In genomic region chr3:129199366-129199765, GRCh38 we compare ENCODE assay signal across 18 cellular contexts. TPM values are rescaled to one million over a fixed set of nuclear protein-coding genes. Genes with fewer than 3 reads are reported as not detected.
DNase-seq lines count a peak whose midpoint lies in the region; ATAC-seq and TF ChIP-seq lines count a peak whose summit lies in the region.
"Had no signal": no experiment of that assay in that cellular context is flagged by ENCODE, and none has a peak within 500 bp of the region (broad histone marks: within the 10 kb centered on the region; RNA-seq: fewer than 3 reads in every experiment).

No MANE protein-coding gene starts in this region.

- in situ Hi-C loops in gastrocnemius medialis (cut with MboI; ENCODE audit: low sequenced_read_pairs in 4 of 4) = no loop called here

- no peaks in the 10 kb centered on the region for H3K4me1 Mint-ChIP-seq in T-helper 17 cell

- 95% methylated on average over 8 of the region's 8 CpGs for WGBS in hepatocyte (ENCODE audit: low lambda C conversion rate, missing lambda C conversion rate)

- TF ChIP-seq POLR2A in gastrocnemius medialis (IDR thresholded peaks at IDR 0.05) = no peak

- DNase-seq in right atrium auricular region (ENCODE audit: low spot score) (no peak), Right ventricle myocardium inferior (ENCODE audit: missing footprints) (no peak), T-helper 17 cell (no peak), left lobe of liver (ENCODE audit: low spot score) (peak; percentile 47), gastrocnemius medialis (no peak), islet precursor cell (no peak), posterior vena cava (ENCODE audit: low spot score) (no peak), hepatocyte (ENCODE audit: low spot score) (no peak)
- DNase-seq: CD4-positive, alpha-beta T cell; DMS153; DMS79 treated with DMSO at 0.1 percent for 48 hours; GF-D8; GM23248; IMR-90 had no signal

- H3K4me2 ChIP-seq in hepatocyte = no peak overlapping the region

- H3K4me3 ChIP-seq in right atrium auricular region = no peak overlapping the region
- H3K4me3 ChIP-seq in gastrocnemius medialis = no peak overlapping the region
- no peak overlapping the region for H3K4me3 ChIP-seq in hepatocyte
- H3K4me3 ChIP-seq: BLaER1 treated with 17β-estradiol and CSF1 and Interleukin-3, amounts not matched to agents 10 nM and 100 nM; GM23248; HAP-1; K562 had no signal

- no peaks in the 10 kb centered on the region for H3K9me2 ChIP-seq in hepatocyte (replicated peaks; ENCODE audit: insufficient read depth)

- intact Hi-C loops in Right ventricle myocardium inferior (cut with DNase I) = no loop called here
- intact Hi-C loops in gastrocnemius medialis (cut with DNase I; ENCODE audit: low total_unique reads) = no loop called here
- intact Hi-C loops in posterior vena cava (cut with DNase I) = no loop called here

- no peaks in the 10 kb centered on the region for H3K36me3 ChIP-seq in right atrium auricular region
- no peaks in the 10 kb centered on the region for H3K36me3 ChIP-seq in gastrocnemius medialis
- no peaks in the 10 kb centered on the region for H3K36me3 ChIP-seq in hepatocyte (replicated peaks; ENCODE audit: insufficient read depth, low read depth)
- H3K36me3 ChIP-seq: BLaER1 treated with 17β-estradiol and CSF1 and Interleukin-3, amounts not matched to agents 10 nM and 100 nM; HAP-1 had no signal

- H3K4me1 ChIP-seq in right atrium auricular region (peaks cover 0 to 36% of the 10 kb centered on the region in 2 donors), gastrocnemius medialis (peaks cover 35 to 41% of the 10 kb centered on the region in 2 donors), hepatocyte (ENCODE audit: insufficient read depth) (no peaks in the 10 kb centered on the region)
- H3K4me1 ChIP-seq: HAP-1 had no signal

- no peak for TF ChIP-seq CTCF in right atrium auricular region (IDR thresholded peaks at IDR 0.05)
- no peak for TF ChIP-seq CTCF in gastrocnemius medialis (IDR thresholded peaks at IDR 0.05 in 4 of 5, conservative IDR thresholded peaks at IDR 0.05 in 1 of 5)
- no peak for TF ChIP-seq CTCF in hepatocyte (IDR thresholded peaks at IDR 0.05; ENCODE audit: poor library complexity)

- H3K27ac Mint-ChIP-seq in T-helper 17 cell = peak overlapping the region; percentile 32
- H3K27ac Mint-ChIP-seq: B cell; CD4-positive, alpha-beta T cell had no signal

- H3K27me3 Mint-ChIP-seq in T-helper 17 cell = no peaks in the 10 kb centered on the region
- H3K27me3 Mint-ChIP-seq: B cell; CD4-positive, alpha-beta T cell had no signal

- no peak overlapping the region for H3K4me3 Mint-ChIP-seq in T-helper 17 cell
- H3K4me3 Mint-ChIP-seq: B cell; CD4-positive, alpha-beta T cell had no signal

- no peaks in the 10 kb centered on the region for H3K79me2 ChIP-seq in hepatocyte

- H3K9me3 ChIP-seq in right atrium auricular region (no peaks in the 10 kb centered on the region), T-helper 17 cell (ENCODE audit: control insufficient read depth, low read length, poor library complexity, severe bottlenecking) (no peaks in the 10 kb centered on the region), gastrocnemius medialis (no peaks in the 10 kb centered on the region), hepatocyte (ENCODE audit: low read depth) (no peaks in the 10 kb centered on the region)
- H3K9me3 ChIP-seq: BLaER1 treated with 17β-estradiol and CSF1 and Interleukin-3, amounts not matched to agents 10 nM and 100 nM; HAP-1 had no signal

- no peaks in the 10 kb centered on the region for H3K27me3 ChIP-seq in right atrium auricular region
- H3K27me3 ChIP-seq in gastrocnemius medialis = no peaks in the 10 kb centered on the region
- H3K27me3 ChIP-seq in hepatocyte = no peaks in the 10 kb centered on the region
- H3K27me3 ChIP-seq: BLaER1 treated with 17β-estradiol and CSF1 and Interleukin-3, amounts not matched to agents 10 nM and 100 nM had no signal

- peak overlapping the region; percentile 17 to 89 for H3K27ac ChIP-seq in right atrium auricular region
- peak overlapping the region; percentile 86 to 90 (median 88) for H3K27ac ChIP-seq in gastrocnemius medialis
- H3K27ac ChIP-seq in hepatocyte = no peak overlapping the region
- H3K27ac ChIP-seq: BLaER1 treated with 17β-estradiol and CSF1 and Interleukin-3, amounts not matched to agents 10 nM and 100 nM; GM23248 had no signal

- ATAC-seq in Right ventricle myocardium inferior = no peak
- no peak for ATAC-seq in T-helper 17 cell
- no peak for ATAC-seq in left lobe of liver
- no peak for ATAC-seq in gastrocnemius medialis
- ATAC-seq: K562 had no signal

- no peaks in the 10 kb centered on the region for H3K36me3 Mint-ChIP-seq in T-helper 17 cell (ENCODE audit: low read depth)

- no peaks in the 10 kb centered on the region for H4K20me1 ChIP-seq in hepatocyte (ENCODE audit: insufficient read depth, poor library complexity, severe bottlenecking)
- H4K20me1 ChIP-seq: BLaER1 treated with 17β-estradiol and CSF1 and Interleukin-3, amounts not matched to agents 10 nM and 100 nM had no signal

- no peak overlapping the region for H2AFZ ChIP-seq in hepatocyte
- H2AFZ ChIP-seq: GM23248 had no signal

RNA-seq across cellular contexts. Expression of gene CNBP, which starts 15.7 kb away (rescaled TPM):
- 100 to 1,000 TPM; 440 to 569 TPM for total RNA-seq in right atrium auricular region
- total RNA-seq in Right ventricle myocardium inferior = 458 TPM
- 100 to 1,000 TPM; 253 to 276 TPM for total RNA-seq in T-helper 17 cell
- total RNA-seq in left lobe of liver = 205 TPM
- total RNA-seq in gastrocnemius medialis = 1,000 to 10,000 TPM in 2 of 4 donors, 100 to 1,000 TPM in 2; 784 to 1,263 (median 979) TPM
- total RNA-seq in posterior vena cava = 100 to 1,000 TPM; 267 to 284 TPM
- 289 and 295 TPM in 2 replicates for total RNA-seq in hepatocyte
- 308 and 316 TPM in 2 replicates for polyA plus RNA-seq in hepatocyte

RNA-seq across cellular contexts. Expression of gene ISY1, which starts 38.5 kb away (rescaled TPM):
- total RNA-seq in right atrium auricular region (10 to 100 TPM; 14.3 to 19.6 TPM), Right ventricle myocardium inferior (25.1 TPM), T-helper 17 cell (10 to 100 TPM; 39.0 TPM), left lobe of liver (8.5 TPM), gastrocnemius medialis (10 to 100 TPM; 19.6 to 34.9 (median 22.3) TPM), posterior vena cava (10 to 100 TPM; 21.1 to 23.7 TPM), hepatocyte (20.1 and 23.0 TPM in 2 replicates)
- 35.8 and 38.8 TPM in 2 replicates for polyA plus RNA-seq in hepatocyte

RNA-seq across cellular contexts. Expression of gene COPG1, which starts 50.0 kb away (rescaled TPM):
- 10 to 100 TPM; 88.7 to 99.2 TPM for total RNA-seq in right atrium auricular region
- total RNA-seq in Right ventricle myocardium inferior = 83.9 TPM
- 100 to 1,000 TPM; 101 to 102 TPM for total RNA-seq in T-helper 17 cell
- total RNA-seq in left lobe of liver = 114 TPM
- 100 to 1,000 TPM in 1 of 4 donors, 10 to 100 TPM in 3; 59.7 to 101 (median 79.8) TPM for total RNA-seq in gastrocnemius medialis
- 100 to 1,000 TPM; 139 to 143 TPM for total RNA-seq in posterior vena cava
- total RNA-seq in hepatocyte = 167 and 169 TPM in 2 replicates
- polyA plus RNA-seq in hepatocyte = 176 and 185 TPM in 2 replicates
